In genomic region chr12:15146585-15146984, GRCh38 we compare ENCODE assay signal across 25 cellular contexts.
DNase-seq lines count a peak whose midpoint lies in the region; ATAC-seq, FAIRE-seq and TF ChIP-seq lines count a peak whose summit lies in the region.
"Had no signal": no experiment of that assay in that cellular context is flagged by ENCODE, and none has a peak within 500 bp of the region (broad histone marks: within the 10 kb centered on the region; RNA-seq: fewer than 3 reads in every experiment).

No MANE protein-coding gene starts in this region.

- H3K4me1 Mint-ChIP-seq in neural progenitor cell, result peaks cover 9% of the 10 kb centered on the region
- H3K4me1 Mint-ChIP-seq: CD14-positive monocyte had no signal

- peaks cover 4% of the 10 kb centered on the region for H3K27me3 Mint-ChIP-seq in neural progenitor cell (ENCODE audit: insufficient read depth, low read depth)

- H3K4me3 ChIP-seq in left ventricle myocardium inferior, result no peak overlapping the region
- no peak overlapping the region for H3K4me3 ChIP-seq in right atrium auricular region
- no peak overlapping the region for H3K4me3 ChIP-seq in epithelial cell of esophagus (ENCODE audit: low read length)
- H3K4me3 ChIP-seq in neural progenitor cell, result no peak overlapping the region
- H3K4me3 ChIP-seq in gastroesophageal sphincter, result peak overlapping the region in 1 of 2 donors; percentile 13
- H3K4me3 ChIP-seq: spleen had no signal

- H3K27ac ChIP-seq in left ventricle myocardium inferior (replicated peaks), result peak overlapping the region; percentile 17
- no peak overlapping the region for H3K27ac ChIP-seq in right atrium auricular region
- H3K27ac ChIP-seq in neural progenitor cell, result no peak overlapping the region
- peak overlapping the region in 2 of 4 donors; percentile 11 to 47 for H3K27ac ChIP-seq in gastroesophageal sphincter
- H3K27ac ChIP-seq: epithelial cell of prostate, spleen had no signal

- intact Hi-C loops in left ventricle myocardium inferior (cut with micrococcal nuclease), result no loop called here

- no peaks in the 10 kb centered on the region for H3K9me3 Mint-ChIP-seq in neural progenitor cell
- H3K9me3 Mint-ChIP-seq: activated CD8-positive, alpha-beta T cell treated with anti-CD3 and anti-CD28 coated beads for 36 hours; CD14-positive monocyte; IgD-negative memory B cell; T-helper 2 cell treated with Interferon-gamma antibody and Interleukin-4, amounts not matched to agents 5 μg/mL and 100 μg/mL, for 36 hours had no signal

- no peak for TF ChIP-seq EP300 in gastroesophageal sphincter (IDR thresholded peaks at IDR 0.05)

- H3K9me3 ChIP-seq in left ventricle myocardium inferior (replicated peaks) (no peaks in the 10 kb centered on the region), right atrium auricular region (no peaks in the 10 kb centered on the region), neural progenitor cell (ENCODE audit: low read depth) (no peaks in the 10 kb centered on the region), gastroesophageal sphincter (no peaks in the 10 kb centered on the region)
- H3K9me3 ChIP-seq: SK-N-SH, spleen had no signal

- H2AFZ ChIP-seq in neural progenitor cell (replicated peaks), result no peak overlapping the region

- no peak overlapping the region for H3K9ac ChIP-seq in neural progenitor cell
- H3K9ac ChIP-seq: SK-N-SH had no signal

- no peaks in the 10 kb centered on the region for H4K20me1 ChIP-seq in neural progenitor cell (ENCODE audit: low read depth)

- H3K79me2 ChIP-seq in neural progenitor cell (ENCODE audit: low read depth), result no peaks in the 10 kb centered on the region

- H3K36me3 ChIP-seq in left ventricle myocardium inferior (no peaks in the 10 kb centered on the region), right atrium auricular region (no peaks in the 10 kb centered on the region), neural progenitor cell (no peaks in the 10 kb centered on the region), gastroesophageal sphincter (no peaks in the 10 kb centered on the region)
- H3K36me3 ChIP-seq: spleen had no signal

- no peaks in the 10 kb centered on the region for H3F3A ChIP-seq in neural progenitor cell (ENCODE audit: low read depth)

- H3K27me3 ChIP-seq in left ventricle myocardium inferior (ENCODE audit: low read depth), result no peaks in the 10 kb centered on the region
- no peaks in the 10 kb centered on the region for H3K27me3 ChIP-seq in right atrium auricular region
- no peaks in the 10 kb centered on the region for H3K27me3 ChIP-seq in neural progenitor cell
- no peaks in the 10 kb centered on the region for H3K27me3 ChIP-seq in gastroesophageal sphincter
- H3K27me3 ChIP-seq: spleen had no signal

- no peak overlapping the region for H3K4me2 ChIP-seq in neural progenitor cell
- H3K4me2 ChIP-seq: SK-N-SH had no signal

- TF ChIP-seq CTCF in left ventricle myocardium inferior (IDR thresholded peaks at IDR 0.05; ENCODE audit: borderline replicate concordance) (no peak), right atrium auricular region (IDR thresholded peaks at IDR 0.05) (no peak), epithelial cell of esophagus (IDR thresholded peaks at IDR 0.05; ENCODE audit: insufficient read depth, low read depth, low read length, missing control alignments) (no peak), neural progenitor cell (IDR thresholded peaks at IDR 0.05) (no peak), gastroesophageal sphincter (IDR thresholded peaks at IDR 0.05) (no peak)

- DNase-seq in left ventricle myocardium inferior, result no peak
- DNase-seq in right atrium auricular region (ENCODE audit: low spot score), result no peak
- DNase-seq in epithelial cell of esophagus (ENCODE audit: low read depth), result peak; percentile 22
- peak; percentile 6 for DNase-seq in neural progenitor cell (ENCODE audit: low spot score)
- no peak for DNase-seq in urothelium cell line (ENCODE audit: low spot score)
- DNase-seq in UCSD-AML1 (lab: John Stamatoyannopoulos, UW; ENCODE audit: unreplicated experiment), result no peak
- no peak for DNase-seq in stimulated activated naive CD4-positive, alpha-beta T cell (lab: John Stamatoyannopoulos, UW)
- DNase-seq: ACHN; activated CD4-positive, CD25-positive, alpha-beta regulatory T cell; activated CD8-positive, alpha-beta T cell treated with anti-CD3 and anti-CD28 coated beads for 36 hours; activated gamma-delta T cell treated with Interleukin-2 at 50 U/mL for 16 hours; foreskin melanocyte; kidney; NCI-H146; NK-92 treated with Interleukin-12 subunit alpha and Interleukin-12 subunit beta, amount 100 ng/mL, for 24 hours; SK-N-SH; spleen; stimulated activated CD4-positive, alpha-beta T cell treated with anti-CD3 and anti-CD28 coated beads, Interleukin-4, amount 100 ng/mL, for 24 hours had no signal

- H3K4me3 Mint-ChIP-seq in neural progenitor cell, result no peak overlapping the region
- H3K4me3 Mint-ChIP-seq: activated CD8-positive, alpha-beta T cell treated with anti-CD3 and anti-CD28 coated beads for 36 hours; CD14-positive monocyte; IgD-negative memory B cell; T-helper 2 cell treated with Interferon-gamma antibody and Interleukin-4, amounts not matched to agents 5 μg/mL and 100 μg/mL, for 36 hours had no signal

- ATAC-seq in gastroesophageal sphincter, result no peak
- ATAC-seq: activated CD8-positive, alpha-beta T cell treated with anti-CD3 and anti-CD28 coated beads for 36 hours had no signal

- no peak overlapping the region for H3K27ac Mint-ChIP-seq in neural progenitor cell
- H3K27ac Mint-ChIP-seq: activated CD8-positive, alpha-beta T cell treated with anti-CD3 and anti-CD28 coated beads for 36 hours; CD14-positive monocyte; IgD-negative memory B cell; T-helper 2 cell treated with Interferon-gamma antibody and Interleukin-4, amounts not matched to agents 5 μg/mL and 100 μg/mL, for 36 hours had no signal

- TF ChIP-seq POLR2A in gastroesophageal sphincter (IDR thresholded peaks at IDR 0.05), result no peak

- 9 to 11% methylated on average over 3 of the region's 3 CpGs for WGBS in gastroesophageal sphincter (ENCODE audit: low coverage in 1 of 2), 2 donors

- peak; percentile 5 for FAIRE-seq in urothelium cell line (lab: Jason Lieb, UNC)
- FAIRE-seq: GM18507, kidney, RCC 7860 had no signal

- H3K4me1 ChIP-seq in left ventricle myocardium inferior, result peaks cover under 1% of the 10 kb centered on the region
- peaks cover 0 to 3% of the 10 kb centered on the region in 2 donors for H3K4me1 ChIP-seq in right atrium auricular region
- H3K4me1 ChIP-seq in neural progenitor cell, result peaks cover 4% of the 10 kb centered on the region
- H3K4me1 ChIP-seq in gastroesophageal sphincter, result peaks cover 0 to 25% (median 3%) of the 10 kb centered on the region in 3 donors

- no peaks in the 10 kb centered on the region for H3K36me3 Mint-ChIP-seq in neural progenitor cell
- H3K36me3 Mint-ChIP-seq: CD14-positive monocyte, IgD-negative memory B cell had no signal

Comparison
In these comparisons a context has a peak if more than half of its experiments do, and no peak if none do; other contexts are left out.
1. DNase-seq: peak in epithelial cell of esophagus (single experiment) and neural progenitor cell (single experiment); none in left ventricle myocardium inferior (single experiment), right atrium auricular region (single experiment), urothelium cell line (single experiment), UCSD-AML1 (single experiment) and stimulated activated naive CD4-positive, alpha-beta T cell (0 of 6).